5 cellular contexts compared by ENCODE assay signal in genomic region chr6:44147256-44147655, GRCh38. TPM values are rescaled to one million over a fixed set of nuclear protein-coding genes. Genes with fewer than 3 reads are reported as not detected.
"Had no signal": no experiment of that assay in that cellular context is flagged by ENCODE, and none has a peak within 500 bp of the region (broad histone marks: within the 10 kb centered on the region; RNA-seq: fewer than 3 reads in every experiment).

No MANE protein-coding gene starts in this region.

- DNase-seq: H9, HCEC 1CT, IMR-90 had no signal

- H3K27ac Mint-ChIP-seq: GM23338 had no signal

- H3K4me2 ChIP-seq: GM23338 had no signal

- H3K9me3 Mint-ChIP-seq: GM23338, H9 had no signal

- H2AFZ ChIP-seq: GM23338 had no signal

- H3K4me3 Mint-ChIP-seq: GM23338, H9 had no signal

- ATAC-seq: GM23338 had no signal

- H3K4me3 ChIP-seq: GM23338 had no signal

RNA-seq across cellular contexts. Expression of gene CAPN11, which starts 11.4 kb away (rescaled TPM):
- total RNA-seq: HT-29, IMR-90 had no signal
- polyA plus RNA-seq: IMR-90 had no signal
